Comparison of ENCODE assay signal across 1 cellular context in the genomic region with DNA sequence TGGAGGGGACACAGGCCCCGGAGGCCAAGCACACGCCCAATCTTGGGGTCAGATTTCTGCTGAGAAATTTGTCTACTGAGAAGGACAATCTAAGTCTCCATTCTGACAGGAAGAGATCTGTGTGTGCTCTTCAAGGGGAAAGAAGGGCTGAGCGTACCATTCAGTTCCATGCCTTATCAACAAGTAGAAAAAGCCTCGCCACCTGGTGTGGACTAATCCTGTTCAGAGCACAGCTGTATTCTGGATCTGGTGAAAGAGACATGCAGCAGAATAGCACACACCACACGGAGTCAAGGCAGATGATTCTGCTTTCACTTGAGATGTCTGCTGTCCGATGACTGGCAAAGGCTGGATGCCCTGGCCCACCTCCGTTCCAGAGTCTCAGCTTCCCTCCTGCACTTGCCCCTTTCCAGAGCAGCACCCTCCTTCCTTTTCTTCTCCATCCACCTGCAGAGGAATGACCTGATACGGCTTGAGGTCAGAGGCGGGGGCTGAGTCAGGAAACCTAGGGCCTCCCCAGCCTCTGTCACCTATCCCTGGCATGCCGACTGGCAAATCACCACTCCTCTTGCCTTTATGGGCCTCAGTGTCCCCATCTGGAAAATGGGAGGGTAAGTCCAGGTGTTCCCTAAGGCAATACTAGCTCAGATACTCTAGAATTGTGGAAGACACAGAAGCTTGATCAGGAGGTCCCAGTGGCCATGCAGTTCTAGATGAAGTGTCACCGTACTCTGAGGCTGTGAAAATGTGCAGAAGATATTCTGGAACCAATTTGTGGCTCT.
A peak's percentile ranks its signal among the peaks of the same experiment; 100 is the strongest.
TF ChIP-seq lines count a peak whose summit lies in the region.

No MANE protein-coding gene starts in this region.

TF ChIP-seq in HepG2, 621 proteins besides CTCF, POLR2A, EP300 and RAD21:
- TF ChIP-seq, protein P1, sequence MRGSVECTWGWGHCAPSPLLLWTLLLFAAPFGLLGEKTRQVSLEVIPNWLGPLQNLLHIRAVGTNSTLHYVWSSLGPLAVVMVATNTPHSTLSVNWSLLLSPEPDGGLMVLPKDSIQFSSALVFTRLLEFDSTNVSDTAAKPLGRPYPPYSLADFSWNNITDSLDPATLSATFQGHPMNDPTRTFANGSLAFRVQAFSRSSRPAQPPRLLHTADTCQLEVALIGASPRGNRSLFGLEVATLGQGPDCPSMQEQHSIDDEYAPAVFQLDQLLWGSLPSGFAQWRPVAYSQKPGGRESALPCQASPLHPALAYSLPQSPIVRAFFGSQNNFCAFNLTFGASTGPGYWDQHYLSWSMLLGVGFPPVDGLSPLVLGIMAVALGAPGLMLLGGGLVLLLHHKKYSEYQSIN (CRISPR knock-in tag; IDR thresholded peaks at IDR 0.05; ENCODE audit: borderline replicate concordance): no peak
- TF ChIP-seq ZNF629 (CRISPR knock-in tag; conservative IDR thresholded peaks at IDR 0.05): peak; percentile 56; the same call in 1 of the 2 replicates
